Comparison of ENCODE assay signal across 28 cellular contexts in the genomic region with DNA sequence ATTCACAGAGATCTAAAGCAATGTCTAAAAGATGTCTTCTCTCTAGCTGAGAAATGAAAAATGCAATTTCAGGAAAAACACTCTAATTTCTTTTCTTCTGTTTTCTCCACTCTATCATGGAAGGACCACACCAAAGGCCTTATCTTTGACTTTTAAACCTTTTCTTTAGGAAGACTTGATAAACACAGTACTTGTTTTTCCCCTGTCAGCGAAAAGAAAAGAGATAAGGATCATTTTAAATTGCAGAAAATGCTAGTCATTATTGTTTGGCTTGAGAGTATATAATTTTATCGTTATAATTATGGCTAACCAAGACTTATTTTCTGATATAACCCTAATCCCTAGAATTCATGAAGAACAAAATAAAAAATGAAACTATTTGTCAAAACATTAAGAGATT.
DNase-seq lines count a peak whose midpoint lies in the region; ATAC-seq, FAIRE-seq and TF ChIP-seq lines count a peak whose summit lies in the region.
"Had no signal": no experiment of that assay in that cellular context is flagged by ENCODE, and none has a peak within 500 bp of the region (broad histone marks: within the 10 kb centered on the region; RNA-seq: fewer than 3 reads in every experiment).

No MANE protein-coding gene starts in this region.

- no peak for FAIRE-seq in HepG2 (lab: Jason Lieb, UNC)
- FAIRE-seq: GM12878, GM12892, GM18507 had no signal

- DNase-seq in HepG2 (ENCODE audit: low spot score) (no peak), right lobe of liver (no peak), neural crest cell (ENCODE audit: low read depth, low spot score) (no peak), type B pancreatic cell (ENCODE audit: extremely low spot score, unreplicated experiment) (no peak), left ventricle myocardium inferior (no peak), PC-3 (no peak)
- no peak for DNase-seq in activated naive CD8-positive, alpha-beta T cell treated with anti-CD3 and anti-CD28 coated beads for 36 hours
- DNase-seq: ACHN; BE2C; C1 segment of cervical spinal cord; CD4-positive, alpha-beta memory T cell; CD4-positive, CD25-positive, alpha-beta regulatory T cell; CD8-positive, alpha-beta memory T cell; COR-L47; DMS 273 treated with DMSO at 0.1 percent for 48 hours; DMS153; DMS53; DMS79; DND-41; EL; GDM1 had no signal

- in situ Hi-C loops in HepG2 (cut with HindIII; ENCODE audit: extremely low pct_ligation_motif_present, low pct_unique_long_range_greater_than_20kb) = no loop called here

- H3K27me3 Mint-ChIP-seq in neural crest cell (ENCODE audit: low read depth) = no peaks in the 10 kb centered on the region
- no peaks in the 10 kb centered on the region for H3K27me3 Mint-ChIP-seq in type B pancreatic cell
- H3K27me3 Mint-ChIP-seq in activated naive CD8-positive, alpha-beta T cell treated with anti-CD3 and anti-CD28 coated beads for 36 hours = no peaks in the 10 kb centered on the region
- H3K27me3 Mint-ChIP-seq: CD4-positive, alpha-beta memory T cell; CD4-positive, CD25-positive, alpha-beta regulatory T cell; CD8-positive, alpha-beta memory T cell had no signal

- POLR2A ChIA-PET in HepG2 (lab: Yijun Ruan, JAX) (no interaction called here), PC-3 (lab: Charles Lee; ENCODE audit: unreplicated experiment) (no interaction called here)

- H3K4me1 Mint-ChIP-seq in neural crest cell (peaks cover 50% of the 10 kb centered on the region), type B pancreatic cell (ENCODE audit: unreplicated experiment) (peaks cover 23% of the 10 kb centered on the region)
- no peaks in the 10 kb centered on the region for H3K4me1 Mint-ChIP-seq in activated naive CD8-positive, alpha-beta T cell treated with anti-CD3 and anti-CD28 coated beads for 36 hours
- H3K4me1 Mint-ChIP-seq: CD14-positive monocyte; CD4-positive, alpha-beta memory T cell; CD4-positive, CD25-positive, alpha-beta regulatory T cell; CD8-positive, alpha-beta memory T cell had no signal

- H2AFZ ChIP-seq in HepG2 (ENCODE audit: low read length) (no peak overlapping the region), PC-3 (ENCODE audit: low read length) (no peak overlapping the region)

- TF ChIP-seq EP300 in HepG2 (IDR thresholded peaks at IDR 0.05; ENCODE audit: low read depth in 2 of 2, low read length in 2 of 2) = no peak
- no peak for TF ChIP-seq EP300 in HepG2 (CRISPR knock-in tag; IDR thresholded peaks at IDR 0.05; ENCODE audit: borderline replicate concordance)

- no peaks in the 10 kb centered on the region for H4K20me1 ChIP-seq in HepG2 (ENCODE audit: insufficient read depth, low read length)
- no peaks in the 10 kb centered on the region for H4K20me1 ChIP-seq in PC-3 (ENCODE audit: low read length)
- H4K20me1 ChIP-seq: BLaER1 had no signal

- intact Hi-C loops in HepG2 (cut with micrococcal nuclease; ENCODE audit: unreplicated experiment) (no loop called here), right lobe of liver (cut with DNase I) (no loop called here), left ventricle myocardium inferior (cut with micrococcal nuclease) (no loop called here), PC-3 (cut with micrococcal nuclease) (no loop called here)

- H3K27ac Mint-ChIP-seq in neural crest cell (ENCODE audit: unreplicated experiment) = peak overlapping the region; percentile 98
- H3K27ac Mint-ChIP-seq in type B pancreatic cell = no peak overlapping the region
- H3K27ac Mint-ChIP-seq in activated naive CD8-positive, alpha-beta T cell treated with anti-CD3 and anti-CD28 coated beads for 36 hours = no peak overlapping the region
- H3K27ac Mint-ChIP-seq: CD14-positive monocyte; CD4-positive, CD25-positive, alpha-beta regulatory T cell; CD8-positive, alpha-beta memory T cell had no signal

- TF ChIP-seq CTCF in HepG2 (CRISPR knock-in tag; IDR thresholded peaks at IDR 0.05) = no peak
- TF ChIP-seq CTCF in right lobe of liver (IDR thresholded peaks at IDR 0.05) = no peak
- TF ChIP-seq CTCF in neural crest cell (conservative IDR thresholded peaks at IDR 0.05) = no peak
- no peak for TF ChIP-seq CTCF in type B pancreatic cell (conservative IDR thresholded peaks at IDR 0.05)
- TF ChIP-seq CTCF in left ventricle myocardium inferior (IDR thresholded peaks at IDR 0.05; ENCODE audit: borderline replicate concordance) = no peak
- TF ChIP-seq CTCF in PC-3 (conservative IDR thresholded peaks at IDR 0.05; ENCODE audit: low read depth, low read length) = no peak

- CTCF ChIA-PET in HepG2 (lab: Yijun Ruan, JAX; ENCODE audit: low intra/inter-chr PET ratio, low total read pairs) = no interaction called here
- CTCF ChIA-PET in PC-3 (lab: Charles Lee) = no interaction called here

- H3K4me1 ChIP-seq in HepG2 (ENCODE audit: insufficient read depth, low read length) (no peaks in the 10 kb centered on the region), right lobe of liver (no peaks in the 10 kb centered on the region), mesodermal cell (ENCODE audit: control insufficient read depth, insufficient read depth, low read length, poor library complexity, severe bottlenecking) (no peaks in the 10 kb centered on the region), left ventricle myocardium inferior (no peaks in the 10 kb centered on the region), PC-3 (ENCODE audit: insufficient read depth, low read length) (no peaks in the 10 kb centered on the region)
- H3K4me1 ChIP-seq: BE2C, BLaER1 had no signal

- WGBS in HepG2 (ENCODE audit: low lambda C conversion rate) = 0% methylated on average over 2 of the region's 2 CpGs
- WGBS in right lobe of liver (ENCODE audit: insufficient coverage, low coverage, low lambda C conversion rate, missing lambda C conversion rate) = 25% methylated on average over 2 of the region's 2 CpGs
- WGBS in mesodermal cell (ENCODE audit: insufficient coverage in 2 of 2), 2 experiments = 80% methylated on average over 1 of the region's 2 CpGs; no CpG with 5 or more reads in 1 of the 2 experiments

- H3K9me2 ChIP-seq in PC-3 (replicated peaks; ENCODE audit: low read length) = no peaks in the 10 kb centered on the region

- H3K36me3 Mint-ChIP-seq in neural crest cell (ENCODE audit: low read depth) (peaks cover 5% of the 10 kb centered on the region), type B pancreatic cell (no peaks in the 10 kb centered on the region)
- H3K36me3 Mint-ChIP-seq in activated naive CD8-positive, alpha-beta T cell treated with anti-CD3 and anti-CD28 coated beads for 36 hours = no peaks in the 10 kb centered on the region
- H3K36me3 Mint-ChIP-seq: CD14-positive monocyte; CD4-positive, alpha-beta memory T cell; CD4-positive, CD25-positive, alpha-beta regulatory T cell; CD8-positive, alpha-beta memory T cell had no signal

- BruUV-seq in HepG2 (replicated peaks; lab: Mats Ljungman, UMichigan) (no TSS peak), PC-3 (replicated peaks; lab: Mats Ljungman, UMichigan) (no TSS peak)

- ATAC-seq in HepG2 (no peak), right lobe of liver (no peak), PC-3 (no peak)
- ATAC-seq: GM12878 had no signal

- no peaks in the 10 kb centered on the region for H3K9me3 ChIP-seq in HepG2 (ENCODE audit: low read length)
- no peaks in the 10 kb centered on the region for H3K9me3 ChIP-seq in right lobe of liver
- H3K9me3 ChIP-seq in mesodermal cell (ENCODE audit: control insufficient read depth, low read length) = no peaks in the 10 kb centered on the region
- H3K9me3 ChIP-seq in left ventricle myocardium inferior (replicated peaks) = no peaks in the 10 kb centered on the region
- H3K9me3 ChIP-seq in PC-3 (ENCODE audit: low read length) = no peaks in the 10 kb centered on the region
- H3K9me3 ChIP-seq: BE2C, BLaER1 had no signal

- H3K4me3 Mint-ChIP-seq in neural crest cell (peak overlapping the region; percentile 41), type B pancreatic cell (peak overlapping the region; percentile 32)
- H3K4me3 Mint-ChIP-seq in activated naive CD8-positive, alpha-beta T cell treated with anti-CD3 and anti-CD28 coated beads for 36 hours = no peak overlapping the region
- H3K4me3 Mint-ChIP-seq: CD14-positive monocyte; CD4-positive, alpha-beta memory T cell; CD4-positive, CD25-positive, alpha-beta regulatory T cell; CD8-positive, alpha-beta memory T cell had no signal

- TF ChIP-seq POLR2A in HepG2 (IDR thresholded peaks at IDR 0.05; ENCODE audit: insufficient read depth in 1 of 2, low read depth in 2 of 2, low read length in 2 of 2) = no peak
- no peak for TF ChIP-seq POLR2A in right lobe of liver (IDR thresholded peaks at IDR 0.05)

- H3K27me3 ChIP-seq in HepG2 (ENCODE audit: control insufficient read depth in 1 of 2, insufficient read depth in 2 of 2, low read length in 2 of 2) (no peaks in the 10 kb centered on the region; a peak in 1 of 5 replicates), right lobe of liver (no peaks in the 10 kb centered on the region), left ventricle myocardium inferior (ENCODE audit: low read depth) (no peaks in the 10 kb centered on the region), PC-3 (ENCODE audit: low read length) (no peaks in the 10 kb centered on the region)
- H3K27me3 ChIP-seq: BE2C, BLaER1 had no signal

- H3K79me2 ChIP-seq in HepG2 (ENCODE audit: insufficient read depth, low read length) (no peaks in the 10 kb centered on the region), PC-3 (ENCODE audit: low read length) (no peaks in the 10 kb centered on the region)

- H3K4me3 ChIP-seq in HepG2 (replicated peaks in 1 of 3; ENCODE audit: insufficient read depth in 1 of 3, low read depth in 2 of 3, low read length in 3 of 3) (no peak overlapping the region), right lobe of liver (no peak overlapping the region), mesodermal cell (ENCODE audit: extremely low read depth, insufficient read depth, low read length, poor library complexity, severe bottlenecking) (no peak overlapping the region), left ventricle myocardium inferior (no peak overlapping the region), PC-3 (ENCODE audit: low read length) (no peak overlapping the region)
- H3K4me3 ChIP-seq: BLaER1, GM12878 had no signal

- H3K4me2 ChIP-seq in HepG2 (ENCODE audit: low read depth, low read length) = no peak overlapping the region
- H3K4me2 ChIP-seq in PC-3 (ENCODE audit: low read length) = no peak overlapping the region
- H3K4me2 ChIP-seq: BLaER1 had no signal

- no peaks in the 10 kb centered on the region for H3F3A ChIP-seq in PC-3 (ENCODE audit: low read length, unreplicated experiment)

- no peak overlapping the region for H3K27ac ChIP-seq in HepG2 (ENCODE audit: extremely low read length, insufficient read depth, low read length)
- no peak overlapping the region for H3K27ac ChIP-seq in right lobe of liver
- peak overlapping the region; percentile 31 for H3K27ac ChIP-seq in mesodermal cell (ENCODE audit: low read depth, low read length, severe bottlenecking)
- no peak overlapping the region for H3K27ac ChIP-seq in left ventricle myocardium inferior (replicated peaks)
- no peak overlapping the region for H3K27ac ChIP-seq in PC-3 (ENCODE audit: low read length)
- H3K27ac ChIP-seq: 22Rv1, BLaER1 had no signal

- H3K36me3 ChIP-seq in HepG2 (replicated peaks in 1 of 2; ENCODE audit: control insufficient read depth in 1 of 2, insufficient read depth in 2 of 2, low read length in 2 of 2) = no peaks in the 10 kb centered on the region
- no peaks in the 10 kb centered on the region for H3K36me3 ChIP-seq in right lobe of liver
- no peaks in the 10 kb centered on the region for H3K36me3 ChIP-seq in mesodermal cell (ENCODE audit: control insufficient read depth, insufficient read depth, low read length)
- H3K36me3 ChIP-seq in left ventricle myocardium inferior = no peaks in the 10 kb centered on the region
- no peaks in the 10 kb centered on the region for H3K36me3 ChIP-seq in PC-3 (ENCODE audit: low read depth, low read length)
- H3K36me3 ChIP-seq: BE2C, BLaER1 had no signal

- no peak for TF ChIP-seq RAD21 in HepG2 (CRISPR knock-in tag; IDR thresholded peaks at IDR 0.05)

- no peak overlapping the region for H3K9ac ChIP-seq in HepG2 (ENCODE audit: insufficient read depth, low read depth, low read length)
- no peak overlapping the region for H3K9ac ChIP-seq in PC-3 (ENCODE audit: low read length)
- H3K9ac ChIP-seq: BLaER1 had no signal

- H3K9me3 Mint-ChIP-seq in neural crest cell (no peaks in the 10 kb centered on the region), type B pancreatic cell (no peaks in the 10 kb centered on the region)
- peaks cover 6% of the 10 kb centered on the region for H3K9me3 Mint-ChIP-seq in activated naive CD8-positive, alpha-beta T cell treated with anti-CD3 and anti-CD28 coated beads for 36 hours
